ENCODE assay signal across 8 cellular contexts in the genomic region with DNA sequence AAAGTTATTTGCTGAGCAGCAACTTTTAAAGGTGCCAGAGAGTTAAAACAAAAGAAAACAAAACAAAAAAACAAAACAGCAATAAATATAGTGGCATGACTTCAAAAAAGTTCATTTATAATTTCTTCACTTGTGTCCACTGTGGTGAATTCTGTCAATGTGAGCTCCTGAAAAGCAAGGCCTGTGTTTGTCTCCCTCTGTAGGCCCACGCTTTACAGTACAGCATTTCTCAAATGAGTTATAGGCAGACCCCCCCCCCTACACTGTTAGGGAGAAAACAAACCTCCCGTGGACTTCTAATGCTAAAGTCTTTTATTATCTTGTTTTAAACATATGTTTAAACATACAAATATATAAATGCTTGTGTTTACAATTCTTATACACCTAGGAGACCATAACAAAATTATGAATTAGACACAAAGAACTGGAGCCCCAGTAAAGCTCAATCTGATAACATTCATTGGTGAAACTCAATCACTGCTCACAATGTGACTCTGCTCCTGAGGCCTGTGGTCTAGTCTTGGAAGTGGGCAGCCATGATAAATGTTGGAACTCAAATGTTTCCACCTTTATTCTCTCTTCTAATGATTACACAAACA. TPM values are rescaled to one million over a fixed set of nuclear protein-coding genes. Genes with fewer than 3 reads are reported as not detected.
DNase-seq lines count a peak whose midpoint lies in the region; ATAC-seq and TF ChIP-seq lines count a peak whose summit lies in the region.

No MANE protein-coding gene starts in this region.

- H3K4me1 ChIP-seq in colonic mucosa, result no peaks in the 10 kb centered on the region
- no peaks in the 10 kb centered on the region for H3K4me1 ChIP-seq in lower lobe of right lung

- H3K27me3 Mint-ChIP-seq in activated CD4-positive, alpha-beta T cell treated with anti-CD3 and anti-CD28 coated beads, Interleukin-2, amount 10 ng/mL, durations not matched to agents 24 days and 14 days, result peaks cover 8% of the 10 kb centered on the region

- H3K27ac ChIP-seq in colonic mucosa (no peak overlapping the region), lower lobe of right lung (no peak overlapping the region)

- H3K9ac ChIP-seq in colonic mucosa (ENCODE audit: low read depth in 2 of 2, low read length in 2 of 2), result no peak overlapping the region

- no peaks in the 10 kb centered on the region for H3K9me3 ChIP-seq in colonic mucosa
- H3K9me3 ChIP-seq in lower lobe of right lung, result no peaks in the 10 kb centered on the region

- H3K4me3 Mint-ChIP-seq in activated CD4-positive, alpha-beta T cell treated with anti-CD3 and anti-CD28 coated beads, Interleukin-2, amount 10 ng/mL, durations not matched to agents 24 days and 14 days, result no peak overlapping the region

- no peaks in the 10 kb centered on the region for H3K36me3 ChIP-seq in colonic mucosa
- no peaks in the 10 kb centered on the region for H3K36me3 ChIP-seq in lower lobe of right lung

- H3K27ac Mint-ChIP-seq in activated CD4-positive, alpha-beta T cell treated with anti-CD3 and anti-CD28 coated beads, Interleukin-2, amount 10 ng/mL, durations not matched to agents 24 days and 14 days, result no peak overlapping the region

- TF ChIP-seq CTCF in colonic mucosa (IDR thresholded peaks at IDR 0.05) (peak; percentile 42), lower lobe of right lung (IDR thresholded peaks at IDR 0.05) (peak; percentile 64)

- H3K4me1 Mint-ChIP-seq in activated CD4-positive, alpha-beta T cell treated with anti-CD3 and anti-CD28 coated beads, Interleukin-2, amount 10 ng/mL, durations not matched to agents 24 days and 14 days, result peaks cover 9% of the 10 kb centered on the region

- peak; percentile 19 for DNase-seq in NCI-H345 (lab: John Stamatoyannopoulos, UW)
- DNase-seq in NCI-H345 treated with DMSO at 0.1 percent for 48 hours (lab: John Stamatoyannopoulos, UW; ENCODE audit: unreplicated experiment), result no peak
- DNase-seq in NCI-H460 (ENCODE audit: extremely low read depth, low read depth), result peak; percentile 50
- DNase-seq in colonic mucosa, result peak; percentile 41
- DNase-seq in lower lobe of right lung, result no peak
- DNase-seq in NK-92 (lab: John Stamatoyannopoulos, UW; ENCODE audit: unreplicated experiment), result no peak
- DNase-seq in activated CD4-positive, alpha-beta T cell treated with anti-CD3 and anti-CD28 coated beads, Interleukin-2, amount 10 ng/mL, durations not matched to agents 24 days and 14 days, result no peak

- H3K4me3 ChIP-seq in colonic mucosa (no peak overlapping the region), lower lobe of right lung (no peak overlapping the region)

- H3K36me3 Mint-ChIP-seq in activated CD4-positive, alpha-beta T cell treated with anti-CD3 and anti-CD28 coated beads, Interleukin-2, amount 10 ng/mL, durations not matched to agents 24 days and 14 days (ENCODE audit: low read depth), result no peaks in the 10 kb centered on the region

- H3K9me3 Mint-ChIP-seq in activated CD4-positive, alpha-beta T cell treated with anti-CD3 and anti-CD28 coated beads, Interleukin-2, amount 10 ng/mL, durations not matched to agents 24 days and 14 days, result peaks cover under 1% of the 10 kb centered on the region

- H3K27me3 ChIP-seq in colonic mucosa (peaks cover 4% of the 10 kb centered on the region), lower lobe of right lung (ENCODE audit: low read depth) (no peaks in the 10 kb centered on the region)

- ATAC-seq in lower lobe of right lung (peak; percentile 76 to 82), HG02763 (IDR thresholded peaks at IDR 0.05; ENCODE audit: unreplicated experiment) (no peak)

- intact Hi-C loops in colonic mucosa (cut with DNase I), result loop anchor here (5.0 to 10.0 kb wide), 3 partner anchors 69 to 672 kb away; no protein-coding TSS in a partner anchor
- intact Hi-C loops in lower lobe of right lung (cut with DNase I), result no loop called here
- intact Hi-C loops in activated CD4-positive, alpha-beta T cell treated with anti-CD3 and anti-CD28 coated beads, Interleukin-2, amount 10 ng/mL, durations not matched to agents 24 days and 14 days (cut with micrococcal nuclease), result no loop called here

RNA-seq across cellular contexts. Expression of gene SCOC, which starts 47.0 kb away (rescaled TPM):
- total RNA-seq in NCI-H460 (2014; rRNA removed; shearing (Covaris generic)), result 70.0 and 73.1 TPM in 2 replicates
- 39.7 and 67.1 TPM in 2 replicates for polyA plus RNA-seq in NCI-H460 (2014; cell fraction: nucleus; rRNA removed)
- total RNA-seq in colonic mucosa (10 to 100 TPM; 58.5 to 65.0 TPM), lower lobe of right lung (38.4 TPM)
- total RNA-seq in activated CD4-positive, alpha-beta T cell treated with anti-CD3 and anti-CD28 coated beads, Interleukin-2, amount 10 ng/mL, durations not matched to agents 24 days and 14 days, result 33.7 and 33.8 TPM in 2 replicates

Comparison
In these comparisons a context has a peak if more than half of its experiments do, and no peak if none do; other contexts are left out.
1. DNase-seq: peak in NCI-H345 (single experiment), NCI-H460 (single experiment) and colonic mucosa (single experiment); none in NCI-H345 treated with DMSO at 0.1 percent for 48 hours (single experiment), lower lobe of right lung (single experiment), NK-92 (single experiment) and activated CD4-positive, alpha-beta T cell treated with anti-CD3 and anti-CD28 coated beads, Interleukin-2, amount 10 ng/mL, durations not matched to agents 24 days and 14 days (single experiment).